Comparison of ENCODE assay signal across 16 cellular contexts in genomic region chr7:36659638-36660341, GRCh38.
DNase-seq lines count a peak whose midpoint lies in the region; ATAC-seq and TF ChIP-seq lines count a peak whose summit lies in the region.
"Had no signal": no experiment of that assay in that cellular context is flagged by ENCODE, and none has a peak within 500 bp of the region (broad histone marks: within the 10 kb centered on the region; RNA-seq: fewer than 3 reads in every experiment).

No MANE protein-coding gene starts in this region.

- H3K27ac Mint-ChIP-seq in WTC11 (peak overlapping the region; percentile 5; the same call in 1 of the 2 replicates), immature natural killer cell (peak overlapping the region; percentile 75 to 97 (median 93))

- H3K27me3 ChIP-seq in GM23248 (replicated peaks; ENCODE audit: insufficient read depth) (no peaks in the 10 kb centered on the region), neutrophil (no peaks in the 10 kb centered on the region), sigmoid colon (no peaks in the 10 kb centered on the region), HAP-1 (ENCODE audit: low read depth) (no peaks in the 10 kb centered on the region)

- DNase-seq in GM23248: no peak
- no peak for DNase-seq in WTC11 (ENCODE audit: low spot score)
- no peak for DNase-seq in immature natural killer cell
- DNase-seq in sigmoid colon: no peak
- DNase-seq in HAP-1 (ENCODE audit: low spot score in 2 of 2): no peak
- DNase-seq in D341Med (ENCODE audit: low spot score): no peak
- DNase-seq: activated CD8-positive, alpha-beta memory T cell treated with anti-CD3 and anti-CD28 coated beads for 24 hours; central memory CD4-positive, alpha-beta T cell; KBM-7; left ventricle myocardium superior; NCI-H2107; stimulated activated CD4-positive, alpha-beta T cell treated with anti-CD3 and anti-CD28 coated beads, Interleukin-1b, Interleukin-23, amount 100 ng/mL, for 48 hours; T-helper 9 cell had no signal

- no peaks in the 10 kb centered on the region for H3K9me2 ChIP-seq in GM23248 (ENCODE audit: insufficient read depth)

- H3K4me1 ChIP-seq in GM23248 (ENCODE audit: insufficient read depth) (peaks cover 26% of the 10 kb centered on the region), neutrophil (ENCODE audit: control insufficient read depth in 1 of 2, insufficient read depth in 1 of 2, low read depth in 1 of 2, low read length in 1 of 2) (peaks cover 26 to 33% of the 10 kb centered on the region in 2 experiments), sigmoid colon (no peaks in the 10 kb centered on the region), HAP-1 (peaks cover 24% of the 10 kb centered on the region)

- H3K36me3 Mint-ChIP-seq in WTC11 (no peaks in the 10 kb centered on the region), immature natural killer cell (peaks cover 35 to 57% (median 36%) of the 10 kb centered on the region in 3 donors)

- no peaks in the 10 kb centered on the region for H3K36me3 ChIP-seq in GM23248 (ENCODE audit: low read depth)
- peaks cover 31% of the 10 kb centered on the region for H3K36me3 ChIP-seq in neutrophil
- no peaks in the 10 kb centered on the region for H3K36me3 ChIP-seq in sigmoid colon
- H3K36me3 ChIP-seq in HAP-1 (replicated peaks): no peaks in the 10 kb centered on the region

- POLR2A ChIA-PET in WTC11 (lab: Charles Lee): no interaction called here

- no peaks in the 10 kb centered on the region for H4K20me1 ChIP-seq in GM23248 (ENCODE audit: insufficient read depth)

- no peak for TF ChIP-seq EP300 in sigmoid colon (IDR thresholded peaks at IDR 0.05)

- H3K4me1 Mint-ChIP-seq in WTC11 (peaks cover 72% of the 10 kb centered on the region), immature natural killer cell (peaks cover 83 to 100% of the 10 kb centered on the region in 2 donors)

- H3K27ac ChIP-seq in GM23248: peak overlapping the region; percentile 96
- peak overlapping the region; percentile 80 for H3K27ac ChIP-seq in neutrophil
- no peak overlapping the region for H3K27ac ChIP-seq in sigmoid colon

- H3K9ac ChIP-seq in GM23248: peak overlapping the region; percentile 77; the same call in 1 of the 2 replicates

- in situ Hi-C loops in GM23248 (cut with MboI): no loop called here
- in situ Hi-C loops in HAP-1 (cut with MboI; ENCODE audit: low sequenced_read_pairs): no loop called here

- CTCF ChIA-PET in WTC11 (lab: Charles Lee): interaction anchor here (0.7 to 4.6 kb wide), 3 partner anchors 11 to 308 kb away, joined by 4 to 41 read pairs (median 5); no protein-coding TSS in a partner anchor

- no peak for TF ChIP-seq CTCF in WTC11 (IDR thresholded peaks at IDR 0.05)
- TF ChIP-seq CTCF in neutrophil (IDR thresholded peaks at IDR 0.05): no peak
- no peak for TF ChIP-seq CTCF in sigmoid colon (IDR thresholded peaks at IDR 0.05)

- no peak overlapping the region for H3K4me3 Mint-ChIP-seq in WTC11
- H3K4me3 Mint-ChIP-seq in immature natural killer cell: peak overlapping the region in 1 of 5 donors; percentile 8

- H3K9me3 Mint-ChIP-seq in WTC11 (no peaks in the 10 kb centered on the region), immature natural killer cell (no peaks in the 10 kb centered on the region)

- no peaks in the 10 kb centered on the region for H3K79me2 ChIP-seq in GM23248 (ENCODE audit: insufficient read depth)

- no peak overlapping the region for H2AFZ ChIP-seq in GM23248

- intact Hi-C loops in sigmoid colon (cut with DNase I): no loop called here

- peak overlapping the region; percentile 68 for H3K4me2 ChIP-seq in GM23248 (ENCODE audit: unreplicated experiment)

- no peak overlapping the region for H3K4me3 ChIP-seq in GM23248
- H3K4me3 ChIP-seq in neutrophil (ENCODE audit: low read depth in 1 of 2, low read length in 1 of 2): no peak overlapping the region
- no peak overlapping the region for H3K4me3 ChIP-seq in sigmoid colon
- no peak overlapping the region for H3K4me3 ChIP-seq in HAP-1

- no peaks in the 10 kb centered on the region for H3K9me3 ChIP-seq in GM23248 (ENCODE audit: low read depth)
- H3K9me3 ChIP-seq in neutrophil: no peaks in the 10 kb centered on the region
- no peaks in the 10 kb centered on the region for H3K9me3 ChIP-seq in sigmoid colon
- no peaks in the 10 kb centered on the region for H3K9me3 ChIP-seq in HAP-1

- ATAC-seq in WTC11 (no peak), esophagus mucosa (no peak)
- ATAC-seq: activated CD4-positive, CD25-positive, alpha-beta regulatory T cell treated with anti-CD3 and anti-CD28 coated beads, Interleukin-2, amount 50 U/mL, for 24 hours had no signal

- H3F3A ChIP-seq in GM23248 (ENCODE audit: insufficient read depth): peaks cover 17% of the 10 kb centered on the region

- H3K27me3 Mint-ChIP-seq in WTC11 (ENCODE audit: low read depth) (no peaks in the 10 kb centered on the region), immature natural killer cell (ENCODE audit: low read depth in 3 of 3) (peaks cover 0 to 2% (median 2%) of the 10 kb centered on the region in 3 donors)

- TF ChIP-seq POLR2A in sigmoid colon (IDR thresholded peaks at IDR 0.05): no peak

- WGBS in GM23248 (ENCODE audit: low coverage in 1 of 2, low lambda C conversion rate in 2 of 2, missing lambda C conversion rate in 2 of 2), 2 experiments: 76 to 80% methylated on average over 13 of the region's 13 CpGs
- WGBS in sigmoid colon, 2 donors: 75 to 86% methylated on average over 13 of the region's 13 CpGs

TF ChIP-seq in WTC11, 78 proteins besides CTCF, POLR2A, EP300 and RAD21:
- TF ChIP-seq CDX4 (CRISPR knock-in tag; IDR thresholded peaks at IDR 0.05; ENCODE audit: borderline replicate concordance): no peak

Comparison
In these comparisons a context has a peak if more than half of its experiments do, and no peak if none do; other contexts are left out.
1. H3K27ac ChIP-seq: peak in GM23248 (single experiment) and neutrophil (single experiment); none in sigmoid colon (0 of 4).